19 cellular contexts compared by ENCODE assay signal in genomic region chr13:44906230-44906629, GRCh38.
DNase-seq lines count a peak whose midpoint lies in the region; ATAC-seq and TF ChIP-seq lines count a peak whose summit lies in the region.
"Had no signal": no experiment of that assay in that cellular context is flagged by ENCODE, and none has a peak within 500 bp of the region (broad histone marks: within the 10 kb centered on the region; RNA-seq: fewer than 3 reads in every experiment).

No MANE protein-coding gene starts in this region.

- no peaks in the 10 kb centered on the region for H4K20me1 ChIP-seq in GM23248 (ENCODE audit: insufficient read depth)

- H3K4me3 ChIP-seq in GM23248 (0 out of 2 replicates have a peak overlapping the region, but pooled peaks have one; percentile 16), ascending aorta (peak overlapping the region in 1 of 2 donors; percentile 21), mesenchymal stem cell (ENCODE audit: insufficient read depth in 1 of 2, low read depth in 1 of 2, low read length in 2 of 2) (peak overlapping the region in 1 of 2 experiments; percentile 28), sigmoid colon (no peak overlapping the region)

- in situ Hi-C loops in GM23248 (cut with MboI) = no loop called here

- H3K27ac ChIP-seq in GM23248 = peak overlapping the region; percentile 34
- H3K27ac ChIP-seq in ascending aorta = peak overlapping the region; percentile 74 to 75
- no peak overlapping the region for H3K27ac ChIP-seq in mesenchymal stem cell (ENCODE audit: low read length, poor library complexity, severe bottlenecking)
- H3K27ac ChIP-seq in sigmoid colon = peak overlapping the region; percentile 77 to 89 (median 86)
- H3K27ac ChIP-seq: epithelial cell of prostate had no signal

- H3K23ac ChIP-seq in mesenchymal stem cell (ENCODE audit: low read length in 2 of 2) = no peak overlapping the region

- H3K4ac ChIP-seq in mesenchymal stem cell (ENCODE audit: low read depth in 1 of 2, low read length in 2 of 2) = peak overlapping the region in 1 of 2 experiments; percentile 24

- H3K79me2 ChIP-seq in GM23248 (ENCODE audit: insufficient read depth) = no peaks in the 10 kb centered on the region

- H3K4me2 ChIP-seq in GM23248 (ENCODE audit: unreplicated experiment) = no peak overlapping the region
- H3K4me2 ChIP-seq in mesenchymal stem cell (ENCODE audit: low read length, poor library complexity, severe bottlenecking) = no peak overlapping the region

- no peak overlapping the region for H3K4me3 Mint-ChIP-seq in T-helper 17 cell
- H3K4me3 Mint-ChIP-seq: activated CD4-positive, alpha-beta T cell treated with anti-CD3 and anti-CD28 coated beads, Interleukin-2, amount 10 ng/mL, durations not matched to agents 7 days and 5 days; CD14-positive monocyte; memory B cell; T-cell had no signal

- H3K14ac ChIP-seq in mesenchymal stem cell (ENCODE audit: low read length in 2 of 2) = no peak overlapping the region

- H2AK5ac ChIP-seq in mesenchymal stem cell (ENCODE audit: low read length, severe bottlenecking) = no peak overlapping the region

- no peak for TF ChIP-seq POLR2A in sigmoid colon (IDR thresholded peaks at IDR 0.05)

- TF ChIP-seq CTCF in ascending aorta (IDR thresholded peaks at IDR 0.05) (no peak), sigmoid colon (IDR thresholded peaks at IDR 0.05) (no peak)

- no peaks in the 10 kb centered on the region for H3K79me1 ChIP-seq in mesenchymal stem cell (replicated peaks; ENCODE audit: low read length, poor library complexity, severe bottlenecking)

- no peaks in the 10 kb centered on the region for H3K9me3 ChIP-seq in GM23248 (ENCODE audit: low read depth)
- H3K9me3 ChIP-seq in ascending aorta = no peaks in the 10 kb centered on the region
- H3K9me3 ChIP-seq in mesenchymal stem cell (ENCODE audit: control insufficient read depth, low read length) = peaks cover 3% of the 10 kb centered on the region
- H3K9me3 ChIP-seq in sigmoid colon = peaks cover 0 to 2% (median 0%) of the 10 kb centered on the region in 4 donors
- H3K9me3 ChIP-seq in T-helper 17 cell (ENCODE audit: control insufficient read depth, low read length, poor library complexity, severe bottlenecking) = no peaks in the 10 kb centered on the region

- no peak for TF ChIP-seq EP300 in sigmoid colon (IDR thresholded peaks at IDR 0.05)

- ATAC-seq in T-helper 17 cell = no peak
- no peak for ATAC-seq in HG03025 (IDR thresholded peaks at IDR 0.05; ENCODE audit: low FRiP score, unreplicated experiment)
- ATAC-seq: T-cell had no signal

- no peak overlapping the region for H2BK5ac ChIP-seq in mesenchymal stem cell (ENCODE audit: low read depth, low read length, poor library complexity, severe bottlenecking)

- H3K18ac ChIP-seq in mesenchymal stem cell (ENCODE audit: low read depth in 1 of 2, low read length in 2 of 2) = no peak overlapping the region

- H3K36me3 Mint-ChIP-seq in T-helper 17 cell (ENCODE audit: low read depth) = peaks cover 4% of the 10 kb centered on the region
- H3K36me3 Mint-ChIP-seq: memory B cell, T-cell had no signal

- H3K27me3 ChIP-seq in GM23248 (replicated peaks; ENCODE audit: insufficient read depth) (no peaks in the 10 kb centered on the region), ascending aorta (no peaks in the 10 kb centered on the region), mesenchymal stem cell (ENCODE audit: control insufficient read depth in 1 of 2, insufficient read depth in 1 of 2, low read length in 2 of 2) (no peaks in the 10 kb centered on the region), sigmoid colon (no peaks in the 10 kb centered on the region)

- H3K36me3 ChIP-seq in GM23248 (ENCODE audit: low read depth) = no peaks in the 10 kb centered on the region
- H3K36me3 ChIP-seq in ascending aorta = no peaks in the 10 kb centered on the region
- peaks cover 0 to 3% of the 10 kb centered on the region in 2 experiments for H3K36me3 ChIP-seq in mesenchymal stem cell (ENCODE audit: control insufficient read depth in 1 of 2, insufficient read depth in 2 of 2, low read depth in 1 of 2, low read length in 2 of 2)
- no peaks in the 10 kb centered on the region for H3K36me3 ChIP-seq in sigmoid colon

- DNase-seq in GM23248 (peak; percentile 28), ascending aorta (ENCODE audit: low spot score in 2 of 2) (no peak), mesenchymal stem cell (no peak), sigmoid colon (no peak), T-helper 17 cell (no peak), activated gamma-delta T cell (lab: John Stamatoyannopoulos, UW) (no peak)
- DNase-seq in NK-92 treated with Interleukin-12 subunit alpha and Interleukin-12 subunit beta, amount 100 ng/mL, for 24 hours (lab: John Stamatoyannopoulos, UW) = no peak
- DNase-seq: ACHN; activated CD4-positive, alpha-beta T cell treated with anti-CD3 and anti-CD28 coated beads, Interleukin-2, amount 10 ng/mL, durations not matched to agents 7 days and 5 days; HCEC 1CT; Karpas-422; NCI-H1048; NCI-H2107; NCI-H524 treated with DMSO at 0.1 percent for 48 hours; T-cell had no signal

- H3K9me2 ChIP-seq in GM23248 (ENCODE audit: insufficient read depth) = no peaks in the 10 kb centered on the region

- intact Hi-C loops in ascending aorta (cut with DNase I) = loop anchor here (5.0 kb wide), 2 partner anchors 64 to 134 kb away; no protein-coding TSS in a partner anchor
- intact Hi-C loops in sigmoid colon (cut with DNase I) = no loop called here

- H4K91ac ChIP-seq in mesenchymal stem cell (ENCODE audit: low read length) = no peak overlapping the region

- 50 to 59% methylated on average over 4 of the region's 4 CpGs for WGBS in GM23248 (ENCODE audit: low coverage in 1 of 2, low lambda C conversion rate in 2 of 2, missing lambda C conversion rate in 2 of 2), 2 experiments
- WGBS in mesenchymal stem cell = 95% methylated on average over 2 of the region's 4 CpGs
- 63 to 82% methylated on average over 4 of the region's 4 CpGs for WGBS in sigmoid colon, 2 donors

- no peak overlapping the region for H2BK120ac ChIP-seq in mesenchymal stem cell (ENCODE audit: low read depth, low read length)

- H3K9ac ChIP-seq in GM23248 (peak overlapping the region; percentile 83; the same call in 1 of the 2 replicates), mesenchymal stem cell (ENCODE audit: low read length) (peak overlapping the region; percentile 91)

- no peak overlapping the region for H4K8ac ChIP-seq in mesenchymal stem cell (ENCODE audit: low read length)

- H3K4me1 ChIP-seq in GM23248 (ENCODE audit: insufficient read depth) = peaks cover 37% of the 10 kb centered on the region
- H3K4me1 ChIP-seq in ascending aorta = peaks cover 20 to 37% of the 10 kb centered on the region in 2 donors
- H3K4me1 ChIP-seq in mesenchymal stem cell (ENCODE audit: control insufficient read depth, insufficient read depth, low read depth, low read length) = peaks cover 5% of the 10 kb centered on the region
- peaks cover 0 to 55% (median 51%) of the 10 kb centered on the region in 4 donors for H3K4me1 ChIP-seq in sigmoid colon

- peak overlapping the region in 1 of 2 experiments; percentile 49 for H2BK12ac ChIP-seq in mesenchymal stem cell (ENCODE audit: low read length in 2 of 2)

- H3K4me1 Mint-ChIP-seq in T-helper 17 cell = no peaks in the 10 kb centered on the region
- H3K4me1 Mint-ChIP-seq: activated CD4-positive, alpha-beta T cell treated with anti-CD3 and anti-CD28 coated beads, Interleukin-2, amount 10 ng/mL, durations not matched to agents 7 days and 5 days; CD14-positive monocyte; memory B cell; T-cell had no signal

- no peak overlapping the region for H2BK15ac ChIP-seq in mesenchymal stem cell (ENCODE audit: low read depth, poor library complexity, severe bottlenecking)

- peaks cover 26% of the 10 kb centered on the region for H3F3A ChIP-seq in GM23248 (ENCODE audit: insufficient read depth)

- H2AFZ ChIP-seq in GM23248 = peak overlapping the region; percentile 66
- H2AFZ ChIP-seq in mesenchymal stem cell (ENCODE audit: low read depth, low read length) = no peak overlapping the region

- peaks cover 50% of the 10 kb centered on the region for H3K27me3 Mint-ChIP-seq in T-helper 17 cell

- no peak overlapping the region for H3K27ac Mint-ChIP-seq in T-helper 17 cell
- H3K27ac Mint-ChIP-seq: activated CD4-positive, alpha-beta T cell treated with anti-CD3 and anti-CD28 coated beads, Interleukin-2, amount 10 ng/mL, durations not matched to agents 7 days and 5 days; CD14-positive monocyte; memory B cell; T-cell had no signal
